8 cellular contexts compared by ENCODE assay signal in the genomic region with DNA sequence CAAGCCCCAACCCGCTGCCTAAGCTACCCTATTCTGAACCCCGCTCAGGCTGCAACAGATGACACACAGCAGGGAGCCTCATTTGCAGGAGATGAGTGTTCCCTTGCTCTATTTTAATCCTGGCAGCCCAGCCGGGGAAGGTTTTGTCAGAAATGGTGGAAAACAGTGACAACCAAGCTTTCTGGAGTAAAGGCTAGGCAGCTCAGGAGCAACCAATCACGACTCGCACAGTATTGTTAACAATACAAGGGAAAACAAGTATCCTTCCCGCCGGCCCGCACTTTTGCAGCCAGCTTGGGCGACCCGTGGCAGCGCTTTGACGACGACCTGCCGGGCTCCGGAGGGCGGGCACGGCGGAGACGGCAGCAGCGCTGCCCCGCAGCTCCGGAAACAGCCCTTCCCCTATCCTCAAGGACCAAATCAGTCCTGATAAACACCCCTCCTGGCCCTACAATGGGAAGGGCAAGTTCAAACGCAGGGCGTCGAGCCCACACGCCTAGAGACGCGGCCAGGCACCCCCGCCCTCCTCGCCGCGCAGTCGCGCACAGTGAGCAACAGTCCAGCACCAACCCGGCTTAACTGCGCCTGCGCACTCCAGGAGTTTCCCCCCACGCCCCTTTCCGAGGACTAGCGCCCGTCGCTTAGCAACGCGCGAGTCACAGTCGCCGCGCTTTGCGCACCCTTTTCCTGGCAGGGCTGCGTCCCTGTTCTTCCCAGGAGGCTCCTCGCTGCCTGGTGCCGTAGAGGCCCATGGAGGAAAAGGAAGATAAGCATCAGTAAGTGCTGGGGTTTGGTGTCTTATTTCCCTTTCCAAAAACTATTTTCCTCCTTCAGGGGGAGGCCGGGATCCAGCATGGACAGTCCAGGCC.
DNase-seq lines count a peak whose midpoint lies in the region; ATAC-seq lines count a peak whose summit lies in the region.

No MANE protein-coding gene starts in this region.

- peak; percentile 93 for ATAC-seq in HG02588 (IDR thresholded peaks at IDR 0.05; ENCODE audit: unreplicated experiment)

- peak overlapping the region; percentile 19 for H3K27ac Mint-ChIP-seq in activated naive CD8-positive, alpha-beta T cell

- no peaks in the 10 kb centered on the region for H3K36me3 Mint-ChIP-seq in activated naive CD8-positive, alpha-beta T cell

- peaks cover 5% of the 10 kb centered on the region for H3K9me3 Mint-ChIP-seq in activated naive CD8-positive, alpha-beta T cell (ENCODE audit: low read depth)

- H3K4me1 Mint-ChIP-seq in activated naive CD8-positive, alpha-beta T cell (ENCODE audit: low read depth) = peaks cover 14% of the 10 kb centered on the region

- DNase-seq in GM04503 (ENCODE audit: low read depth) (peak; percentile 73), NCI-H1048 (lab: John Stamatoyannopoulos, UW) (peak; percentile 85), SKM-1 (lab: John Stamatoyannopoulos, UW; ENCODE audit: unreplicated experiment) (peak; percentile 88), glomerular endothelial cell (ENCODE audit: extremely low read depth, low read depth, low spot score) (peak; percentile 73), nucleus accumbens (lab: John Stamatoyannopoulos, UW) (peak; percentile 56 to 98 (median 94)), superior temporal gyrus (ENCODE audit: extremely low spot score) (peak; percentile 99)

- H3K4me3 Mint-ChIP-seq in activated naive CD8-positive, alpha-beta T cell = peak overlapping the region; percentile 86

- peaks cover 7% of the 10 kb centered on the region for H3K27me3 Mint-ChIP-seq in activated naive CD8-positive, alpha-beta T cell

Comparison
In these comparisons a context has a peak if more than half of its experiments do, and no peak if none do; other contexts are left out.
1. Peak in every context shown above with its lines: DNase-seq and ATAC-seq.